ENCODE assay signal across 1 cellular context in genomic region chr3:123872621-123873020, GRCh38.
TF ChIP-seq lines count a peak whose summit lies in the region.

No MANE protein-coding gene starts in this region.

TF ChIP-seq in SK-N-SH treated with all-trans-retinoic acid at 6 μM for 48 hours, 23 proteins besides CTCF, POLR2A, EP300 and RAD21 (continued from another document):
- TF ChIP-seq CSRNP3 (CRISPR knock-in tag; IDR thresholded peaks at IDR 0.05) (no peak), ZFP30 (CRISPR knock-in tag; IDR thresholded peaks at IDR 0.05) (no peak)
